ENCODE assay signal across 8 cellular contexts in the genomic region with DNA sequence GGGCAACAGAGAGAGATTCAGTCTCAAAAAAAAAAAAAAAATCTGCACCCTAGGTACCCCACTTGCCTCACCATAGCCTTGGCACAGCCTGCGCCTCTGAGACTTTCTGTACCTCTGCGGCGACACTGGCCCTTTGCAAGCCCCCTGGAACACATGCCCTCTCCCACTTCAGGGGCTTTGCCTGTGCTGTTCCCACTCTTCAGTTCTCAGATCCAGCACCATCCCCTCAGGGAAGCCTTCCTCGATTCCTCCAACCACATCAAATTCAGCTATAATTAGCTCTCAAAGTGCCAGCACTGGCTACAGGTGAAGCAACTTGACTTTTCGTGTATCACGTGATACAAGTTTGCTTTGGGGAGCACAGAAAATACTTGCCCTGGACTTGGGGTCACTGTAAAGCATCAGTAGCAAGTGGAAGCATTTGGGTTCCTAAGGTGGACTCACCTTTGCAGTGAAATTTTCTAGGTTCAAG. TPM values are rescaled to one million over a fixed set of nuclear protein-coding genes. Genes with fewer than 3 reads are reported as not detected.
DNase-seq lines count a peak whose midpoint lies in the region; ATAC-seq and TF ChIP-seq lines count a peak whose summit lies in the region.

No MANE protein-coding gene starts in this region.

- H3K27me3 ChIP-seq in mammary epithelial cell (ENCODE audit: insufficient read depth, low read length) (no peaks in the 10 kb centered on the region), mucosa of rectum (ENCODE audit: control insufficient read depth in 2 of 2, insufficient read depth in 2 of 2, low read length in 2 of 2) (no peaks in the 10 kb centered on the region)

- no peak for TF ChIP-seq CTCF in mammary epithelial cell (conservative IDR thresholded peaks at IDR 0.05 in 1 of 2, IDR thresholded peaks at IDR 0.05 in 1 of 2; ENCODE audit: extremely low read depth in 1 of 2, insufficient read depth in 1 of 2, low read depth in 1 of 2, low read length in 2 of 2)

- CTCF ChIA-PET in mammary epithelial cell (lab: Charles Lee; ENCODE audit: low non-redundant PET), result interaction anchor here (1.3 to 1.5 kb wide), 2 partner anchors 29 to 136 kb away, joined by 4 to 14 read pairs; no protein-coding TSS in a partner anchor

- no peaks in the 10 kb centered on the region for H3K9me3 Mint-ChIP-seq in stimulated activated naive CD8-positive, alpha-beta T cell treated with anti-CD3 and anti-CD28 coated beads, Interleukin-15, Interleukin-2, amounts not matched to agents 100 ng/mL and 50 ng/mL, for 24 hours

- in situ Hi-C loops in mammary epithelial cell (cut with MboI; ENCODE audit: low sequenced_read_pairs in 2 of 2), result loop anchor here in 1 of 2 donors (10.0 kb wide), 1 partner anchor 60 kb away; no protein-coding TSS in a partner anchor

- H3K79me2 ChIP-seq in mammary epithelial cell (ENCODE audit: insufficient read depth, low read length), result peaks cover 44% of the 10 kb centered on the region

- H4K20me1 ChIP-seq in mammary epithelial cell (ENCODE audit: insufficient read depth, low read length), result no peaks in the 10 kb centered on the region

- peaks cover 17% of the 10 kb centered on the region for H3K36me3 Mint-ChIP-seq in stimulated activated naive CD8-positive, alpha-beta T cell treated with anti-CD3 and anti-CD28 coated beads, Interleukin-15, Interleukin-2, amounts not matched to agents 100 ng/mL and 50 ng/mL, for 24 hours (ENCODE audit: low read depth)

- peaks cover 2% of the 10 kb centered on the region for H3K36me3 ChIP-seq in mammary epithelial cell (ENCODE audit: insufficient read depth, low read length)
- no peaks in the 10 kb centered on the region for H3K36me3 ChIP-seq in mucosa of rectum (ENCODE audit: control insufficient read depth in 2 of 2, insufficient read depth in 2 of 2, low read length in 2 of 2)

- peak overlapping the region; percentile 32 for H3K27ac ChIP-seq in mammary epithelial cell (ENCODE audit: insufficient read depth, low read depth, low read length)
- peak overlapping the region in 1 of 2 donors; percentile 58 for H3K27ac ChIP-seq in mucosa of rectum (ENCODE audit: low read depth in 2 of 2, low read length in 2 of 2)

- H3K4me3 ChIP-seq in mammary epithelial cell (replicated peaks in 1 of 3; ENCODE audit: insufficient read depth in 1 of 3, low read depth in 2 of 3, low read length in 3 of 3) (peak overlapping the region; percentile 46 to 63 (median 60)), mucosa of rectum (ENCODE audit: low read length in 2 of 2) (peak overlapping the region; percentile 69 to 95)

- H3K4me3 Mint-ChIP-seq in stimulated activated naive CD8-positive, alpha-beta T cell treated with anti-CD3 and anti-CD28 coated beads, Interleukin-15, Interleukin-2, amounts not matched to agents 100 ng/mL and 50 ng/mL, for 24 hours, result peak overlapping the region; percentile 91

- WGBS in mammary epithelial cell (ENCODE audit: low coverage, missing lambda C conversion rate), result 52% methylated on average over 6 of the region's 6 CpGs

- BruUV-seq in mammary epithelial cell (replicated peaks; lab: Mats Ljungman, UMichigan), result no TSS peak

- H3K4me1 ChIP-seq in mammary epithelial cell (ENCODE audit: insufficient read depth, low read length), result peaks cover 34% of the 10 kb centered on the region
- peaks cover 39 to 42% of the 10 kb centered on the region in 2 donors for H3K4me1 ChIP-seq in mucosa of rectum (ENCODE audit: control insufficient read depth in 2 of 2, insufficient read depth in 2 of 2, low read length in 2 of 2)

- peak overlapping the region; percentile 84 for H2AFZ ChIP-seq in mammary epithelial cell (ENCODE audit: low read depth, low read length)

- H3K4me1 Mint-ChIP-seq in stimulated activated naive CD8-positive, alpha-beta T cell treated with anti-CD3 and anti-CD28 coated beads, Interleukin-15, Interleukin-2, amounts not matched to agents 100 ng/mL and 50 ng/mL, for 24 hours (ENCODE audit: low read depth), result peaks cover 54% of the 10 kb centered on the region

- H3K4me2 ChIP-seq in mammary epithelial cell (ENCODE audit: insufficient read depth, low read depth, low read length), result peak overlapping the region; percentile 88

- DNase-seq in stimulated activated naive CD8-positive, alpha-beta T cell treated with anti-CD3 and anti-CD28 coated beads, Interleukin-15, Interleukin-2, amounts not matched to agents 100 U/mL and 50 U/mL, for 24 hours, result no peak
- DNase-seq in mammary epithelial cell (no peak), NCI-H2107 treated with DMSO at 0.1 percent for 48 hours (lab: John Stamatoyannopoulos, UW; ENCODE audit: unreplicated experiment) (no peak), medulla oblongata (ENCODE audit: extremely low spot score) (no peak), DMS53 treated with DMSO at 0.1 percent for 48 hours (lab: John Stamatoyannopoulos, UW; ENCODE audit: unreplicated experiment) (no peak)

- H3K9me3 ChIP-seq in mammary epithelial cell (replicated peaks; ENCODE audit: insufficient read depth, low read length) (no peaks in the 10 kb centered on the region), mucosa of rectum (ENCODE audit: control insufficient read depth in 2 of 2, low read length in 2 of 2) (no peaks in the 10 kb centered on the region)

- H3K9ac ChIP-seq in mammary epithelial cell (ENCODE audit: insufficient read depth, low read length) (peak overlapping the region; percentile 68), mucosa of rectum (ENCODE audit: low read depth in 1 of 2, low read length in 2 of 2) (peak overlapping the region; percentile 59 to 83)

- H3K27me3 Mint-ChIP-seq in stimulated activated naive CD8-positive, alpha-beta T cell treated with anti-CD3 and anti-CD28 coated beads, Interleukin-15, Interleukin-2, amounts not matched to agents 100 ng/mL and 50 ng/mL, for 24 hours, result no peaks in the 10 kb centered on the region

- intact Hi-C loops in mammary epithelial cell (cut with micrococcal nuclease), result no loop called here

- no peak for ATAC-seq in stimulated activated naive CD8-positive, alpha-beta T cell treated with anti-CD3 and anti-CD28 coated beads, Interleukin-15, Interleukin-2, amounts not matched to agents 100 U/mL and 50 U/mL, for 24 hours
- ATAC-seq in GM19455 (IDR thresholded peaks at IDR 0.05; ENCODE audit: unreplicated experiment), result no peak

- no peak overlapping the region for H3K27ac Mint-ChIP-seq in stimulated activated naive CD8-positive, alpha-beta T cell treated with anti-CD3 and anti-CD28 coated beads, Interleukin-15, Interleukin-2, amounts not matched to agents 100 ng/mL and 50 ng/mL, for 24 hours

- dilution Hi-C loops in mammary epithelial cell (cut with HindIII; ENCODE audit: low sequenced_read_pairs), result no loop called here

RNA-seq across cellular contexts. Expression of a gene that starts 2.1 kb away (rescaled TPM):
- 100 to 1,000 TPM in 1 of 2 donors, 10 to 100 TPM in 1; 54.8 to 119 TPM for total RNA-seq in mammary epithelial cell
- polyA plus RNA-seq in mammary epithelial cell, result 109 TPM
- polyA minus RNA-seq in mammary epithelial cell, result 157 TPM

RNA-seq across cellular contexts. Expression of a gene that starts 38.4 kb away (rescaled TPM):
- total RNA-seq in mammary epithelial cell, result 10 to 100 TPM; 28.8 to 29.5 TPM
- polyA plus RNA-seq in mammary epithelial cell, result 66.2 TPM
- 90.1 TPM for polyA minus RNA-seq in mammary epithelial cell
